ENCODE assay signal across 1 cellular context in genomic region chr10:91880310-91880709, GRCh38.
TF ChIP-seq lines count a peak whose summit lies in the region.

No MANE protein-coding gene starts in this region.

TF ChIP-seq in H1, 55 proteins besides CTCF, POLR2A, EP300 and RAD21 (continued from another document):
- TF ChIP-seq RBBP5 (IDR thresholded peaks at IDR 0.05; ENCODE audit: borderline replicate concordance, low read depth, low read length) (no peak), NANOG (IDR thresholded peaks at IDR 0.05; ENCODE audit: insufficient read depth, low read depth, low read length, poor library complexity, severe bottlenecking) (no peak)
